Comparison of ENCODE assay signal across 21 cellular contexts in the genomic region with DNA sequence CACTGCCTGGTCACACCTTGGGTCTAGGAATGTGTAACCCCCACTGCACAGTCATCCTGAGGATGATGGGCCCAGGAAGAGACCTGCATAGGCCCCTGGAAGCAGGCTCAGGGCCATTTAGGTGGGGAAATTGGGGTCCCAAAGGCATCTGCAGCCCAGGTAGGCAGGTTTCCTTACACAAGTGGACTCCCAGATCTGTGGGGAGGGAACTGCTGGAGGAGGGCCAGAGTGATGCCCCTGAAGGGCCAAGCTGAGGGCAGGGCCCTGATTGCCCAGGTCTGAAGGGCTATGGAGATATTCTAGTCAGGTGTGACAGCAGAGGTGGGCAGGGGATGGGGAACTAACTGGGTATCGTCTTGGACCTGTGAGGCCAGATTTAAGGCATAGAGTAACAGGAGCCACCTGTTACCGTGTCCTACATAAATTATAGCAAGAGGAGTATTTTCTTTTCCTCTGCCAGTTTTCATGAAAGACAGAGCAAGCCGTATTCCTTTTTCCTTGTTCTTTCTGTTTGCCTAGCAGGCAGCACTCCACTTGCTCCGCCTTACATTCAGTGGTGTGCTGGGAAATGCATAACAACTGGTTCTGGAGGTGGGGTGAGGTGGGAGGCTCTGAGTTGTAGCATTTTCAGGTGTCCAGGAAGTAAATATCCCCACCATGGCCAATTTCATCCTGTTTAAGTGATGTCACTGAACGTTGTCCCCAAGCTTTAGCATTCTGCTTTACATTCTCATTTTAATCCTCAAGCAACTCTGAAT. TPM values are rescaled to one million over a fixed set of nuclear protein-coding genes. Genes with fewer than 3 reads are reported as not detected.
A peak's percentile ranks its signal among the peaks of the same experiment; 100 is the strongest.
DNase-seq lines count a peak whose midpoint lies in the region; ATAC-seq and TF ChIP-seq lines count a peak whose summit lies in the region.
"Had no signal": no experiment of that assay in that cellular context is flagged by ENCODE, and none has a peak within 500 bp of the region (broad histone marks: within the 10 kb centered on the region; RNA-seq: fewer than 3 reads in every experiment).

No MANE protein-coding gene starts in this region.

- DNase-seq in NCI-H748 (lab: John Stamatoyannopoulos, UW; ENCODE audit: unreplicated experiment) (peak; percentile 5), NCI-H748 treated with DMSO at 0.1 percent for 48 hours (lab: John Stamatoyannopoulos, UW) (no peak), NCI-H526 treated with DMSO at 0.1 percent for 48 hours (lab: John Stamatoyannopoulos, UW) (peak; percentile 43), gastrocnemius medialis (no peak), LoVo (ENCODE audit: low spot score) (no peak), GM10248 (ENCODE audit: extremely low spot score) (no peak)
- DNase-seq: activated CD4-positive, alpha-beta T cell treated with anti-CD3 and anti-CD28 coated beads for 1 hour; activated effector memory CD4-positive, alpha-beta T cell treated with Interleukin-2 at 50 U/mL for 16 hours; amygdala; C1 segment of cervical spinal cord; DND-41; glutamatergic neuron; MG63; midbrain; NCI-H2081; NK-92 treated with Interleukin-12 subunit alpha and Interleukin-12 subunit beta, amount 100 ng/mL, for 24 hours; ovary had no signal

- no peak overlapping the region for H3K4me3 ChIP-seq in iPS-20b (ENCODE audit: low read length)
- H3K4me3 ChIP-seq in gastrocnemius medialis = no peak overlapping the region
- H3K4me3 ChIP-seq: A549, MG63, ovary had no signal

- H3K9ac ChIP-seq in iPS-20b (ENCODE audit: low read depth, low read length) = peak overlapping the region; percentile 15; the same call in 1 of the 2 replicates

- H3K27ac ChIP-seq in iPS-20b (ENCODE audit: low read length) = peak overlapping the region; percentile 23
- H3K27ac ChIP-seq in gastrocnemius medialis = peak overlapping the region; percentile 32 to 87 (median 61)
- H3K27ac ChIP-seq: A549, ovary had no signal

- peaks cover 6% of the 10 kb centered on the region for H3K9me3 ChIP-seq in iPS-20b (ENCODE audit: insufficient read depth, low read depth, low read length)
- no peaks in the 10 kb centered on the region for H3K9me3 ChIP-seq in gastrocnemius medialis
- H3K9me3 ChIP-seq: ovary had no signal

- CTCF ChIA-PET in GM10248 (lab: Yijun Ruan, JAX) = interaction anchor here (1.0 to 1.1 kb wide), 2 partner anchors 11 kb away, joined by 3 to 6 read pairs; no protein-coding TSS in a partner anchor

- H3K4me1 ChIP-seq in iPS-20b (ENCODE audit: insufficient read depth, low read length) = peaks cover 10% of the 10 kb centered on the region; the same call in 1 of the 2 replicates
- H3K4me1 ChIP-seq in gastrocnemius medialis = peaks cover 63 to 69% of the 10 kb centered on the region in 2 donors
- H3K4me1 ChIP-seq: A549 had no signal

- ATAC-seq in gastrocnemius medialis (no peak), GM18858 (IDR thresholded peaks at IDR 0.05; ENCODE audit: unreplicated experiment) (no peak)
- ATAC-seq: A549; stimulated activated memory B cell treated with anti-CD40 and anti-IgM and Interleukin-4, amounts not matched to agents 10 μg/mL and 1 μg/mL and 100 μg/mL, for 72 hours had no signal

- TF ChIP-seq POLR2A in gastrocnemius medialis (IDR thresholded peaks at IDR 0.05) = no peak

- peaks cover 4% of the 10 kb centered on the region; the same call in 1 of the 2 replicates for H3K36me3 ChIP-seq in iPS-20b (ENCODE audit: insufficient read depth, low read depth, low read length)
- no peaks in the 10 kb centered on the region for H3K36me3 ChIP-seq in gastrocnemius medialis
- H3K36me3 ChIP-seq: ovary had no signal

- intact Hi-C loops in gastrocnemius medialis (cut with DNase I; ENCODE audit: low total_unique reads) = no loop called here

- in situ Hi-C loops in gastrocnemius medialis (cut with MboI; ENCODE audit: low sequenced_read_pairs in 4 of 4) = no loop called here

- POLR2A ChIA-PET in GM10248 (lab: Yijun Ruan, JAX) = no interaction called here

- H3K27me3 ChIP-seq in iPS-20b (ENCODE audit: insufficient read depth, low read length) (no peaks in the 10 kb centered on the region), gastrocnemius medialis (no peaks in the 10 kb centered on the region)
- H3K27me3 ChIP-seq: MG63, ovary had no signal

- TF ChIP-seq CTCF in gastrocnemius medialis (IDR thresholded peaks at IDR 0.05 in 4 of 5, conservative IDR thresholded peaks at IDR 0.05 in 1 of 5) (no peak), GM10248 (IDR thresholded peaks at IDR 0.05; ENCODE audit: control extremely low read depth, extremely low read depth, low read depth, missing control alignments) (no peak)

RNA-seq across cellular contexts. Expression of gene PPARGC1B, which starts 41.3 kb away (rescaled TPM):
- 1 to 10 TPM; 3.9 to 6.8 (median 4.8) TPM for total RNA-seq in gastrocnemius medialis

Comparison
In these comparisons a context has a peak if more than half of its experiments do, and no peak if none do; other contexts are left out.
1. DNase-seq: peak in NCI-H748 (single experiment) and NCI-H526 treated with DMSO at 0.1 percent for 48 hours (single experiment); none in NCI-H748 treated with DMSO at 0.1 percent for 48 hours (single experiment), gastrocnemius medialis (0 of 2), LoVo (single experiment) and GM10248 (single experiment).